Comparison of ENCODE assay signal across 16 cellular contexts in genomic region chr7:82175319-82175718, GRCh38.
DNase-seq lines count a peak whose midpoint lies in the region; ATAC-seq, FAIRE-seq and TF ChIP-seq lines count a peak whose summit lies in the region.
"Had no signal": no experiment of that assay in that cellular context is flagged by ENCODE, and none has a peak within 500 bp of the region (broad histone marks: within the 10 kb centered on the region; RNA-seq: fewer than 3 reads in every experiment).

No MANE protein-coding gene starts in this region.

- no peak overlapping the region for H2BK12ac ChIP-seq in H9 (ENCODE audit: insufficient read length, low read depth, low read length)

- H3K27me3 ChIP-seq in H9 (ENCODE audit: insufficient read depth, low read length): no peaks in the 10 kb centered on the region
- no peaks in the 10 kb centered on the region for H3K27me3 ChIP-seq in WERI-Rb-1 (ENCODE audit: insufficient read depth, low read depth, severe bottlenecking)
- H3K27me3 ChIP-seq: BE2C had no signal

- H3K4me1 ChIP-seq in H9 (ENCODE audit: insufficient read depth, low read length): no peaks in the 10 kb centered on the region; the same call in 1 of the 2 replicates
- H3K4me1 ChIP-seq: Caco-2 had no signal

- H3K9ac ChIP-seq in H9 (ENCODE audit: extremely low read depth, insufficient read length, low read length): no peak overlapping the region

- H2BK15ac ChIP-seq in H9 (ENCODE audit: low read depth, low read length): no peak overlapping the region

- no peak for FAIRE-seq in frontal cortex (lab: Jason Lieb, UNC)
- FAIRE-seq: H54, HepG2 had no signal

- H3K4me1 Mint-ChIP-seq in H9: peaks cover 42 to 57% of the 10 kb centered on the region in 2 experiments
- H3K4me1 Mint-ChIP-seq in stimulated activated naive B cell treated with anti-CD40 and anti-IgM and Interleukin-4, amounts not matched to agents 10 μg/mL and 1 μg/mL and 100 μg/mL, for 72 hours: no peaks in the 10 kb centered on the region
- H3K4me1 Mint-ChIP-seq: CD14-positive monocyte had no signal

- no peak overlapping the region for H3K56ac ChIP-seq in H9 (ENCODE audit: insufficient read length, low read depth, low read length)

- H2BK20ac ChIP-seq in H9 (ENCODE audit: low read depth, low read length, poor library complexity, severe bottlenecking): no peak overlapping the region

- no peak overlapping the region for H2BK5ac ChIP-seq in H9 (ENCODE audit: insufficient read length, low read length)

- H3K79me1 ChIP-seq in H9 (ENCODE audit: insufficient read depth, low read depth, low read length, poor library complexity, severe bottlenecking): no peaks in the 10 kb centered on the region

- no CpG with 5 or more reads among the region's 2 CpGs for WGBS in H9 (ENCODE audit: extremely low coverage, insufficient read length, low lambda C conversion rate)

- DNase-seq in H9 (no peak), NCI-H1417 treated with DMSO at 0.1 percent for 48 hours (lab: John Stamatoyannopoulos, UW) (peak; percentile 79), NCI-H748 treated with DMSO at 0.1 percent for 48 hours (lab: John Stamatoyannopoulos, UW) (peak; percentile 67), frontal cortex (ENCODE audit: low spot score in 2 of 2) (no peak), WERI-Rb-1 (no peak)
- no peak for DNase-seq in stimulated activated CD8-positive, alpha-beta memory T cell treated with anti-CD3 and anti-CD28 coated beads, Interleukin-4, amount 100 ng/mL, for 48 hours
- no peak for DNase-seq in stimulated activated naive B cell treated with anti-CD40 and anti-IgM and Interleukin-4, amounts not matched to agents 10 μg/mL and 1 μg/mL and 100 μg/mL, for 72 hours
- DNase-seq: BE2C; Caco-2; CD8-positive, alpha-beta T cell; DMS53; GF-D8 had no signal

- H2BK120ac ChIP-seq in H9 (ENCODE audit: low read depth, low read length, poor library complexity, severe bottlenecking): no peak overlapping the region

- no peaks in the 10 kb centered on the region for H3K36me3 ChIP-seq in WERI-Rb-1
- H3K36me3 ChIP-seq: BE2C had no signal

- H4K20me1 ChIP-seq in H9 (ENCODE audit: control insufficient read depth, insufficient read depth, insufficient read length): no peaks in the 10 kb centered on the region

- no peaks in the 10 kb centered on the region for H3K9me3 Mint-ChIP-seq in H9
- no peaks in the 10 kb centered on the region for H3K9me3 Mint-ChIP-seq in stimulated activated naive B cell treated with anti-CD40 and anti-IgM and Interleukin-4, amounts not matched to agents 10 μg/mL and 1 μg/mL and 100 μg/mL, for 72 hours
- H3K9me3 Mint-ChIP-seq: CD14-positive monocyte; CD8-positive, alpha-beta T cell had no signal

- peak overlapping the region in 2 of 3 experiments; percentile 38 to 58; a peak in 3 of 7 replicates for H3K27ac Mint-ChIP-seq in H9
- no peak overlapping the region for H3K27ac Mint-ChIP-seq in stimulated activated naive B cell treated with anti-CD40 and anti-IgM and Interleukin-4, amounts not matched to agents 10 μg/mL and 1 μg/mL and 100 μg/mL, for 72 hours
- H3K27ac Mint-ChIP-seq: CD14-positive monocyte; CD8-positive, alpha-beta T cell had no signal

- H3K23me2 ChIP-seq in H9 (ENCODE audit: insufficient read length, low read depth, low read length, poor library complexity, severe bottlenecking): no peaks in the 10 kb centered on the region

- no peak overlapping the region for H2AK5ac ChIP-seq in H9 (ENCODE audit: insufficient read length, low read length)

- H3K27me3 Mint-ChIP-seq in H9 (ENCODE audit: low read depth): no peaks in the 10 kb centered on the region
- H3K27me3 Mint-ChIP-seq in stimulated activated naive B cell treated with anti-CD40 and anti-IgM and Interleukin-4, amounts not matched to agents 10 μg/mL and 1 μg/mL and 100 μg/mL, for 72 hours: no peaks in the 10 kb centered on the region

- H3K14ac ChIP-seq in H9 (ENCODE audit: insufficient read depth, low read length): no peak overlapping the region

- H3K4me3 Mint-ChIP-seq in H9: no peak overlapping the region
- H3K4me3 Mint-ChIP-seq in stimulated activated naive B cell treated with anti-CD40 and anti-IgM and Interleukin-4, amounts not matched to agents 10 μg/mL and 1 μg/mL and 100 μg/mL, for 72 hours: no peak overlapping the region
- H3K4me3 Mint-ChIP-seq: CD14-positive monocyte; CD8-positive, alpha-beta T cell had no signal

- H3K4me3 ChIP-seq in WERI-Rb-1 (ENCODE audit: low read depth, low read length): no peak overlapping the region
- H3K4me3 ChIP-seq: A549 had no signal

- no peaks in the 10 kb centered on the region for H3K36me3 Mint-ChIP-seq in H9 (ENCODE audit: insufficient read depth in 1 of 3, low read depth in 3 of 3)
- no peaks in the 10 kb centered on the region for H3K36me3 Mint-ChIP-seq in stimulated activated naive B cell treated with anti-CD40 and anti-IgM and Interleukin-4, amounts not matched to agents 10 μg/mL and 1 μg/mL and 100 μg/mL, for 72 hours
- H3K36me3 Mint-ChIP-seq: CD14-positive monocyte; CD8-positive, alpha-beta T cell had no signal

- ATAC-seq in stimulated activated naive B cell treated with anti-CD40 and anti-IgM and Interleukin-4, amounts not matched to agents 10 μg/mL and 1 μg/mL and 100 μg/mL, for 72 hours (replicated peaks): no peak
- ATAC-seq: A549; CD8-positive, alpha-beta T cell; HepG2 had no signal

- no peak overlapping the region for H4K5ac ChIP-seq in H9 (ENCODE audit: insufficient read length, low read depth, low read length)

- TF ChIP-seq CTCF in H9 (conservative IDR thresholded peaks at IDR 0.05): no peak
- no peak for TF ChIP-seq CTCF in WERI-Rb-1 (IDR thresholded peaks at IDR 0.05; ENCODE audit: low read depth, low read length)

- no peak overlapping the region for H4K8ac ChIP-seq in H9 (replicated peaks; ENCODE audit: insufficient read length, low read depth, low read length)

- no peak overlapping the region for H3T11ph ChIP-seq in H9 (ENCODE audit: low read length)

- no peak overlapping the region for H2AFZ ChIP-seq in H9 (ENCODE audit: low read length)

- H3K9me3 ChIP-seq in H9 (ENCODE audit: control insufficient read depth, low read depth, low read length) (no peaks in the 10 kb centered on the region), WERI-Rb-1 (ENCODE audit: severe bottlenecking) (no peaks in the 10 kb centered on the region)
- H3K9me3 ChIP-seq: A549, BE2C, Caco-2 had no signal

- no peak overlapping the region for H3K23ac ChIP-seq in H9 (ENCODE audit: insufficient read length, low read depth, low read length)

- H4K91ac ChIP-seq in H9 (ENCODE audit: insufficient read length, low read depth, low read length): no peak overlapping the region

- no peaks in the 10 kb centered on the region for H3K79me2 ChIP-seq in H9 (ENCODE audit: insufficient read depth, low read length)

- H3K4ac ChIP-seq in H9 (ENCODE audit: low read depth, low read length): no peak overlapping the region

- no peak overlapping the region for H3K4me2 ChIP-seq in H9 (ENCODE audit: insufficient read depth, insufficient read length, low read length)
- H3K4me2 ChIP-seq: A549 had no signal

- H3K27ac ChIP-seq in H9 (ENCODE audit: insufficient read length, low read depth, low read length) (no peak overlapping the region), WERI-Rb-1 (no peak overlapping the region)
- H3K27ac ChIP-seq: A549 had no signal

- H3K18ac ChIP-seq in H9 (ENCODE audit: insufficient read length, low read depth, low read length): no peak overlapping the region

Comparison
In these comparisons a context has a peak if more than half of its experiments do, and no peak if none do; other contexts are left out.
1. DNase-seq: peak in NCI-H1417 treated with DMSO at 0.1 percent for 48 hours (single experiment) and NCI-H748 treated with DMSO at 0.1 percent for 48 hours (single experiment); none in H9 (single experiment), frontal cortex (0 of 2), stimulated activated CD8-positive, alpha-beta memory T cell treated with anti-CD3 and anti-CD28 coated beads, Interleukin-4, amount 100 ng/mL, for 48 hours (single experiment), stimulated activated naive B cell treated with anti-CD40 and anti-IgM and Interleukin-4, amounts not matched to agents 10 μg/mL and 1 μg/mL and 100 μg/mL, for 72 hours (single experiment) and WERI-Rb-1 (single experiment).